In genomic region chrX:47446971-47447370, GRCh38 we compare ENCODE assay signal across 24 cellular contexts. TPM values are rescaled to one million over a fixed set of nuclear protein-coding genes. Genes with fewer than 3 reads are reported as not detected.
DNase-seq lines count a peak whose midpoint lies in the region; ATAC-seq, FAIRE-seq and TF ChIP-seq lines count a peak whose summit lies in the region.
"Had no signal": no experiment of that assay in that cellular context is flagged by ENCODE, and none has a peak within 500 bp of the region (broad histone marks: within the 10 kb centered on the region; RNA-seq: fewer than 3 reads in every experiment).

No MANE protein-coding gene starts in this region.

- H3K27ac ChIP-seq in A549 (no peak overlapping the region), endothelial cell of umbilical vein (ENCODE audit: insufficient read depth, low read depth, low read length) (no peak overlapping the region), PC-9 (no peak overlapping the region)
- H3K27ac ChIP-seq: 22Rv1; BLaER1 treated with 17β-estradiol and CSF1 and Interleukin-3, amounts not matched to agents 10 nM and 100 nM had no signal

- H3K4me1 ChIP-seq in A549 (no peaks in the 10 kb centered on the region), adipocyte (ENCODE audit: control insufficient read depth, insufficient read depth, low read length) (no peaks in the 10 kb centered on the region), endothelial cell of umbilical vein (ENCODE audit: control insufficient read depth, extremely low read depth, insufficient read depth, low read length) (no peaks in the 10 kb centered on the region), PC-9 (replicated peaks; ENCODE audit: insufficient read depth) (no peaks in the 10 kb centered on the region)
- H3K4me1 ChIP-seq: BE2C; BLaER1 treated with 17β-estradiol and CSF1 and Interleukin-3, amounts not matched to agents 10 nM and 100 nM; HAP-1 had no signal

- peak overlapping the region; percentile 21 for H3K4me3 Mint-ChIP-seq in memory B cell
- H3K4me3 Mint-ChIP-seq: CD14-positive monocyte; CD4-positive, alpha-beta T cell; CD8-positive, alpha-beta memory T cell; HFFc6 had no signal

- DNase-seq in A549 (ENCODE audit: low read depth in 1 of 2, low spot score in 1 of 2) = no peak
- no peak for DNase-seq in adipocyte (ENCODE audit: low read depth)
- no peak for DNase-seq in endothelial cell of umbilical vein (ENCODE audit: low read depth, low spot score)
- no peak for DNase-seq in memory B cell (ENCODE audit: low spot score in 2 of 2)
- no peak for DNase-seq in NCI-H510A treated with DMSO at 0.1 percent for 48 hours (lab: John Stamatoyannopoulos, UW)
- no peak for DNase-seq in T1000 (lab: John Stamatoyannopoulos, UW)
- no peak for DNase-seq in PC-9
- DNase-seq: ACHN; AML-193; BE2C; CD4-positive, alpha-beta T cell; CD8-positive, alpha-beta memory T cell; DMS53; DMS79 treated with DMSO at 0.1 percent for 48 hours; GF-D8; GOT3; HFFc6 had no signal

- H3K4me3 ChIP-seq in A549 (no peak overlapping the region), adipocyte (ENCODE audit: low read length) (peak overlapping the region; percentile 42), endothelial cell of umbilical vein (replicated peaks in 1 of 3; ENCODE audit: insufficient read depth in 1 of 3, low read depth in 1 of 3, low read length in 3 of 3) (no peak overlapping the region), PC-9 (no peak overlapping the region)
- H3K4me3 ChIP-seq: HAP-1 had no signal

- no peaks in the 10 kb centered on the region for H3F3A ChIP-seq in PC-9 (ENCODE audit: insufficient read depth, low read depth)

- H3K9me3 ChIP-seq in A549 (peaks cover 71% of the 10 kb centered on the region), adipocyte (ENCODE audit: control insufficient read depth, low read length) (peaks cover 90% of the 10 kb centered on the region), endothelial cell of umbilical vein (replicated peaks; ENCODE audit: control insufficient read depth, insufficient read depth, low read length) (no peaks in the 10 kb centered on the region), PC-9 (ENCODE audit: insufficient read depth, low read depth) (no peaks in the 10 kb centered on the region)
- H3K9me3 ChIP-seq: BE2C had no signal

- 89% methylated on average over 2 of the region's 2 CpGs for WGBS in A549 (ENCODE audit: missing lambda C conversion rate)

- H3K27me3 ChIP-seq in adipocyte (replicated peaks; ENCODE audit: control insufficient read depth, insufficient read depth, low read length) = no peaks in the 10 kb centered on the region
- no peaks in the 10 kb centered on the region for H3K27me3 ChIP-seq in endothelial cell of umbilical vein (ENCODE audit: control insufficient read depth in 2 of 2, insufficient read depth in 2 of 2, low read length in 2 of 2)
- H3K27me3 ChIP-seq in PC-9 (ENCODE audit: insufficient read depth, low read depth) = no peaks in the 10 kb centered on the region
- H3K27me3 ChIP-seq: BE2C had no signal

- H3K9me3 Mint-ChIP-seq in memory B cell = peaks cover 8% of the 10 kb centered on the region

- TF ChIP-seq EP300 in A549 (IDR thresholded peaks at IDR 0.05) = no peak

- peaks cover 8% of the 10 kb centered on the region for H3K4me1 Mint-ChIP-seq in memory B cell
- H3K4me1 Mint-ChIP-seq: CD14-positive monocyte; CD8-positive, alpha-beta memory T cell had no signal

- no peak for TF ChIP-seq RAD21 in A549 (conservative IDR thresholded peaks at IDR 0.05 in 1 of 2, IDR thresholded peaks at IDR 0.05 in 1 of 2)

- POLR2A ChIA-PET in A549 (lab: Yijun Ruan, JAX) = interaction anchor here (0.6 kb wide), 1 partner anchor 214 kb away, joined by 7 read pairs; the partner anchor contains the start of gene USP11
- POLR2A ChIA-PET in endothelial cell of umbilical vein (lab: Charles Lee) = no interaction called here
- POLR2A ChIA-PET in PC-9 (lab: Charles Lee; ENCODE audit: unreplicated experiment) = no interaction called here

- FAIRE-seq in A549 (lab: Jason Lieb, UNC) (peak; percentile 13), endothelial cell of umbilical vein (lab: Jason Lieb, UNC) (peak; percentile 42)
- FAIRE-seq: A204.1, GM12891, H54 had no signal

- no peaks in the 10 kb centered on the region for H3K9me1 ChIP-seq in endothelial cell of umbilical vein (replicated peaks; ENCODE audit: control insufficient read depth, extremely low read depth, insufficient read depth, low read length)

- dilution Hi-C loops in endothelial cell of umbilical vein (cut with MboI; ENCODE audit: extremely low pct_ligation_motif_present, low sequenced_read_pairs) = no loop called here

- H2AFZ ChIP-seq in endothelial cell of umbilical vein (ENCODE audit: low read depth, low read length) (no peak overlapping the region), PC-9 (no peak overlapping the region)

- intact Hi-C loops in endothelial cell of umbilical vein (cut with micrococcal nuclease) = no loop called here
- intact Hi-C loops in PC-9 (cut with micrococcal nuclease; ENCODE audit: unreplicated experiment) = no loop called here

- H4K20me1 ChIP-seq in endothelial cell of umbilical vein (replicated peaks; ENCODE audit: control insufficient read depth, extremely low read depth, insufficient read depth, low read length) = no peaks in the 10 kb centered on the region
- H4K20me1 ChIP-seq in PC-9 (ENCODE audit: insufficient read depth) = no peaks in the 10 kb centered on the region
- H4K20me1 ChIP-seq: BLaER1 treated with 17β-estradiol and CSF1 and Interleukin-3, amounts not matched to agents 10 nM and 100 nM had no signal

- TF ChIP-seq CTCF in A549 (IDR thresholded peaks at IDR 0.05) (no peak), endothelial cell of umbilical vein (IDR thresholded peaks at IDR 0.05; ENCODE audit: extremely low read depth in 1 of 2, insufficient read depth in 1 of 2, low read depth in 1 of 2, low read length in 2 of 2) (no peak), PC-9 (conservative IDR thresholded peaks at IDR 0.05) (no peak)

- H3K9me2 ChIP-seq in PC-9 (ENCODE audit: insufficient read depth) = no peaks in the 10 kb centered on the region

- no peak overlapping the region for H3K9ac ChIP-seq in adipocyte (ENCODE audit: low read length)
- no peak overlapping the region for H3K9ac ChIP-seq in endothelial cell of umbilical vein (replicated peaks; ENCODE audit: extremely low read depth, insufficient read depth, low read length)
- H3K9ac ChIP-seq: BLaER1 treated with 17β-estradiol and CSF1 and Interleukin-3, amounts not matched to agents 10 nM and 100 nM had no signal

- no peak for ATAC-seq in A549
- ATAC-seq in memory B cell (ENCODE audit: low read depth) = no peak

- CTCF ChIA-PET in A549 (lab: Yijun Ruan, JAX) (no interaction called here), endothelial cell of umbilical vein (lab: Charles Lee) (no interaction called here), PC-9 (lab: Charles Lee) (no interaction called here)

- no TSS peak for BruUV-seq in endothelial cell of umbilical vein (replicated peaks; lab: Mats Ljungman, UMichigan)
- no TSS peak for BruUV-seq in PC-9 (replicated peaks; lab: Mats Ljungman, UMichigan)

- H3K4me2 ChIP-seq in A549 (no peak overlapping the region), endothelial cell of umbilical vein (ENCODE audit: insufficient read depth, low read length) (no peak overlapping the region), PC-9 (no peak overlapping the region)
- H3K4me2 ChIP-seq: BLaER1 treated with 17β-estradiol and CSF1 and Interleukin-3, amounts not matched to agents 10 nM and 100 nM had no signal

- peaks cover 30% of the 10 kb centered on the region for H3K36me3 Mint-ChIP-seq in memory B cell

- TF ChIP-seq POLR2A in A549 (IDR thresholded peaks at IDR 0.05; ENCODE audit: low read length) = no peak
- TF ChIP-seq POLR2A in endothelial cell of umbilical vein (IDR thresholded peaks at IDR 0.05; ENCODE audit: low read depth, low read length) = no peak

- H3K36me3 ChIP-seq in adipocyte (ENCODE audit: control insufficient read depth, insufficient read depth, low read length, severe bottlenecking) = peaks cover 43% of the 10 kb centered on the region
- peaks cover 0 to 3% of the 10 kb centered on the region in 2 experiments for H3K36me3 ChIP-seq in endothelial cell of umbilical vein (ENCODE audit: control insufficient read depth in 2 of 2, extremely low read depth in 1 of 2, insufficient read depth in 2 of 2, low read length in 2 of 2)
- no peaks in the 10 kb centered on the region for H3K36me3 ChIP-seq in PC-9 (ENCODE audit: low read depth)
- H3K36me3 ChIP-seq: BE2C had no signal

- H3K79me2 ChIP-seq in endothelial cell of umbilical vein (ENCODE audit: control insufficient read depth, insufficient read depth, low read length) (no peaks in the 10 kb centered on the region), PC-9 (ENCODE audit: low read depth) (no peaks in the 10 kb centered on the region)

- peak overlapping the region; percentile 50 for H3K27ac Mint-ChIP-seq in memory B cell
- H3K27ac Mint-ChIP-seq: CD14-positive monocyte; CD4-positive, alpha-beta T cell; CD8-positive, alpha-beta memory T cell; HFFc6 had no signal

- no peaks in the 10 kb centered on the region for H3K27me3 Mint-ChIP-seq in memory B cell
- H3K27me3 Mint-ChIP-seq: CD4-positive, alpha-beta T cell had no signal

TF ChIP-seq in A549, 52 proteins besides CTCF, POLR2A, EP300 and RAD21 (continues in another document):
- TF ChIP-seq CHD4 (IDR thresholded peaks at IDR 0.05; ENCODE audit: borderline replicate concordance) (no peak), BHLHE40 (IDR thresholded peaks at IDR 0.05; ENCODE audit: low read depth, low read length) (no peak), FOSB (CRISPR knock-in tag; IDR thresholded peaks at IDR 0.05) (no peak), HOXA7 (CRISPR knock-in tag; IDR thresholded peaks at IDR 0.05) (no peak)

TF ChIP-seq in endothelial cell of umbilical vein, 7 proteins besides CTCF, POLR2A, EP300 and RAD21 (continues in another document):
- no peak for TF ChIP-seq MYC (IDR thresholded peaks at IDR 0.05; ENCODE audit: low read depth, low read length)
- TF ChIP-seq GATA2 (IDR thresholded peaks at IDR 0.05; ENCODE audit: insufficient read depth, insufficient read length, low read depth, low read length) = no peak
- no peak for TF ChIP-seq EZH2 (IDR thresholded peaks at IDR 0.05; ENCODE audit: borderline replicate concordance, low read depth, low read length, severe bottlenecking)

RNA-seq across cellular contexts. Expression of gene ZNF41, which starts 36.1 kb away (rescaled TPM):
- polyA plus RNA-seq in A549 (2011; rRNA removed) (6.1 and 6.5 TPM in 2 replicates), A549 (2017; fragmentation: RNase III; extraction: RNeasy Plus Mini Kit Qiagen cat#74134 plus additional on column Dnase treatment) (3.5 to 3.8 TPM (median 3.6 TPM) in 3 replicates), endothelial cell of umbilical vein (2.1 and 2.9 TPM in 2 replicates)
- 1.4 and 2.0 TPM in 2 replicates for polyA plus RNA-seq in A549 (2012; cell fraction: cytosol; rRNA removed)
- 1.4 and 2.6 TPM in 2 replicates for polyA plus RNA-seq in A549 (2012; cell fraction: nucleus; rRNA removed)
- 4.8 and 4.9 TPM in 2 replicates for polyA minus RNA-seq in A549 (2011; rRNA and poly(A)+ RNA removed)
- total RNA-seq in endothelial cell of umbilical vein (7.5 TPM in 2 replicates), PC-9 (2021) (1.8 and 3.1 TPM in 2 replicates)
- 3.4 and 3.8 TPM in 2 replicates for polyA plus RNA-seq in endothelial cell of umbilical vein (2011; cell fraction: cytosol; rRNA removed)
- 8.3 and 10.3 TPM in 2 replicates for polyA plus RNA-seq in endothelial cell of umbilical vein (2011; cell fraction: nucleus; rRNA removed)
- 3.8 and 4.0 TPM in 2 replicates for polyA plus RNA-seq in endothelial cell of umbilical vein (2012)
- 4.7 and 11.8 TPM in 2 replicates for polyA minus RNA-seq in endothelial cell of umbilical vein
- 11.5 TPM for polyA minus RNA-seq in endothelial cell of umbilical vein (2011; cell fraction: cytosol; rRNA and poly(A)+ RNA removed)
- polyA minus RNA-seq in endothelial cell of umbilical vein (2011; cell fraction: nucleus; rRNA and poly(A)+ RNA removed) = 6.0 and 6.1 TPM in 2 replicates
